ENCODE assay signal across 20 cellular contexts in the genomic region with DNA sequence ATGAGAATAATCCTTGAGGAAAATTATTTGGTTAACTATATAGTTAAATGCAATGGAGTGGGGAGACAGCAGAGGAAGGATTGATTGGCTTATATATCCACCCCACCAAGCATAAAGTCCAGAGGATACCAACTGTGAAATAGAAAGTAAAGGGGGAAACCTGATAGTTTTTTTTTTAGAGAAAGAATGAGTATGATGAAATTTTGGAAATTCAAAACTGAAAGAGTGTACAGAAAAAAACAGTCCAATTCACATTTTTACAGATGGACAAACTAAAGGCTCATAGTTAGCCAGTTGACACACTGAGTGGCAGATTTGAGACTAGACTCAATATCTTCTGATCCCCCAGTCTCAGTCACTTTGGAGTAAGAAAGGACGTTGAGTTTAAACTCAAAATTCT. TPM values are rescaled to one million over a fixed set of nuclear protein-coding genes. Genes with fewer than 3 reads are reported as not detected.
DNase-seq lines count a peak whose midpoint lies in the region; ATAC-seq and TF ChIP-seq lines count a peak whose summit lies in the region.
"Had no signal": no experiment of that assay in that cellular context is flagged by ENCODE, and none has a peak within 500 bp of the region (broad histone marks: within the 10 kb centered on the region; RNA-seq: fewer than 3 reads in every experiment).

No MANE protein-coding gene starts in this region.

- H3K4me1 Mint-ChIP-seq in natural killer cell treated with Interleukin-12 subunit alpha and Interleukin-12 subunit beta and Interleukin-15 and Interleukin-18, amount 100 ng/mL, for 72 hours (ENCODE audit: low read depth in 2 of 2) = peaks cover 43 to 45% of the 10 kb centered on the region in 2 donors
- peaks cover 0 to 5% of the 10 kb centered on the region in 2 donors for H3K4me1 Mint-ChIP-seq in natural killer cell
- peaks cover 26% of the 10 kb centered on the region for H3K4me1 Mint-ChIP-seq in stimulated activated effector memory CD8-positive, alpha-beta T cell treated with anti-CD3 and anti-CD28 coated beads, Interleukin-12 subunit alpha, Interleukin-12 subunit beta, amount 100 ng/mL, for 72 hours

- intact Hi-C loops in natural killer cell (cut with micrococcal nuclease) = no loop called here

- DNase-seq in natural killer cell treated with Interleukin-12 subunit alpha and Interleukin-12 subunit beta and Interleukin-15 and Interleukin-18, amount 100 ng/mL, for 72 hours (ENCODE audit: low spot score) = no peak
- no peak for DNase-seq in natural killer cell
- peak; percentile 7 to 47 for DNase-seq in cardiac fibroblast (ENCODE audit: low read depth in 2 of 2)
- peak; percentile 4 for DNase-seq in fibroblast of the conjunctiva (ENCODE audit: low read depth)
- DNase-seq in stimulated activated effector memory CD8-positive, alpha-beta T cell treated with anti-CD3 and anti-CD28 coated beads, Interleukin-12 subunit alpha, Interleukin-12 subunit beta, amount 100 ng/mL, for 72 hours (ENCODE audit: low spot score in 2 of 2) = no peak
- no peak for DNase-seq in NCI-H1694 (lab: John Stamatoyannopoulos, UW)
- DNase-seq in T-helper 2 cell = no peak
- no peak for DNase-seq in GOT3 (lab: John Stamatoyannopoulos, UW)
- DNase-seq: CD4-positive, CD25-positive, alpha-beta regulatory T cell; EL; GF-D8; H9; KG1; NCI-H1105; NCI-H2081; NCI-H2171; NCI-H345; NCI-H526; Right ventricle myocardium superior had no signal

- TF ChIP-seq CTCF in natural killer cell (IDR thresholded peaks at IDR 0.05) (no peak), cardiac fibroblast (IDR thresholded peaks at IDR 0.05; ENCODE audit: low read depth, low read length) (no peak)

- H3K27me3 Mint-ChIP-seq in natural killer cell treated with Interleukin-12 subunit alpha and Interleukin-12 subunit beta and Interleukin-15 and Interleukin-18, amount 100 ng/mL, for 72 hours = no peaks in the 10 kb centered on the region
- no peaks in the 10 kb centered on the region for H3K27me3 Mint-ChIP-seq in natural killer cell (ENCODE audit: low read depth in 2 of 2)
- H3K27me3 Mint-ChIP-seq: CD4-positive, CD25-positive, alpha-beta regulatory T cell had no signal

- H3K9me3 Mint-ChIP-seq in natural killer cell treated with Interleukin-12 subunit alpha and Interleukin-12 subunit beta and Interleukin-15 and Interleukin-18, amount 100 ng/mL, for 72 hours = peaks cover 3% of the 10 kb centered on the region
- H3K9me3 Mint-ChIP-seq in natural killer cell = no peaks in the 10 kb centered on the region
- H3K9me3 Mint-ChIP-seq in stimulated activated effector memory CD8-positive, alpha-beta T cell treated with anti-CD3 and anti-CD28 coated beads, Interleukin-12 subunit alpha, Interleukin-12 subunit beta, amount 100 ng/mL, for 72 hours = no peaks in the 10 kb centered on the region
- H3K9me3 Mint-ChIP-seq: H9 had no signal

- H3K27ac Mint-ChIP-seq in natural killer cell treated with Interleukin-12 subunit alpha and Interleukin-12 subunit beta and Interleukin-15 and Interleukin-18, amount 100 ng/mL, for 72 hours = peak overlapping the region; percentile 59 to 93
- H3K27ac Mint-ChIP-seq in natural killer cell = no peak overlapping the region
- peak overlapping the region; percentile 23 for H3K27ac Mint-ChIP-seq in stimulated activated effector memory CD8-positive, alpha-beta T cell treated with anti-CD3 and anti-CD28 coated beads, Interleukin-12 subunit alpha, Interleukin-12 subunit beta, amount 100 ng/mL, for 72 hours
- H3K27ac Mint-ChIP-seq: CD4-positive, CD25-positive, alpha-beta regulatory T cell; H9 had no signal

- no peak overlapping the region for H3K4me3 ChIP-seq in cardiac fibroblast (replicated peaks in 1 of 2; ENCODE audit: low read depth in 2 of 2, low read length in 2 of 2)

- peaks cover 16% of the 10 kb centered on the region for H3K36me3 Mint-ChIP-seq in natural killer cell treated with Interleukin-12 subunit alpha and Interleukin-12 subunit beta and Interleukin-15 and Interleukin-18, amount 100 ng/mL, for 72 hours
- H3K36me3 Mint-ChIP-seq in natural killer cell = no peaks in the 10 kb centered on the region
- H3K36me3 Mint-ChIP-seq in stimulated activated effector memory CD8-positive, alpha-beta T cell treated with anti-CD3 and anti-CD28 coated beads, Interleukin-12 subunit alpha, Interleukin-12 subunit beta, amount 100 ng/mL, for 72 hours = peaks cover 29% of the 10 kb centered on the region

- ATAC-seq in natural killer cell treated with Interleukin-12 subunit alpha and Interleukin-12 subunit beta and Interleukin-15 and Interleukin-18, amount 100 ng/mL, for 72 hours = peak; percentile 65 to 86
- no peak for ATAC-seq in natural killer cell
- ATAC-seq in stimulated activated effector memory CD8-positive, alpha-beta T cell treated with anti-CD3 and anti-CD28 coated beads, Interleukin-12 subunit alpha, Interleukin-12 subunit beta, amount 100 ng/mL, for 72 hours = no peak
- ATAC-seq: HepG2 had no signal

- H3K4me3 Mint-ChIP-seq in natural killer cell treated with Interleukin-12 subunit alpha and Interleukin-12 subunit beta and Interleukin-15 and Interleukin-18, amount 100 ng/mL, for 72 hours = peak overlapping the region; percentile 46
- no peak overlapping the region for H3K4me3 Mint-ChIP-seq in natural killer cell
- no peak overlapping the region for H3K4me3 Mint-ChIP-seq in stimulated activated effector memory CD8-positive, alpha-beta T cell treated with anti-CD3 and anti-CD28 coated beads, Interleukin-12 subunit alpha, Interleukin-12 subunit beta, amount 100 ng/mL, for 72 hours
- H3K4me3 Mint-ChIP-seq: CD4-positive, CD25-positive, alpha-beta regulatory T cell; H9 had no signal

RNA-seq across cellular contexts. Expression of gene FNDC3A, which starts 51.1 kb away (rescaled TPM):
- 10 to 100 TPM; 35.3 to 39.0 TPM for total RNA-seq in natural killer cell treated with Interleukin-12 subunit alpha and Interleukin-12 subunit beta and Interleukin-15 and Interleukin-18, amount 100 ng/mL, for 72 hours
- 10 to 100 TPM; 38.3 to 46.0 (median 41.5) TPM for total RNA-seq in natural killer cell

Comparison
In these comparisons a context has a peak if more than half of its experiments do, and no peak if none do; other contexts are left out.
1. ATAC-seq: peak in natural killer cell treated with Interleukin-12 subunit alpha and Interleukin-12 subunit beta and Interleukin-15 and Interleukin-18, amount 100 ng/mL, for 72 hours (2 of 2); none in natural killer cell (0 of 3) and stimulated activated effector memory CD8-positive, alpha-beta T cell treated with anti-CD3 and anti-CD28 coated beads, Interleukin-12 subunit alpha, Interleukin-12 subunit beta, amount 100 ng/mL, for 72 hours (single experiment).
2. H3K27ac Mint-ChIP-seq: peak in natural killer cell treated with Interleukin-12 subunit alpha and Interleukin-12 subunit beta and Interleukin-15 and Interleukin-18, amount 100 ng/mL, for 72 hours (2 of 2) and stimulated activated effector memory CD8-positive, alpha-beta T cell treated with anti-CD3 and anti-CD28 coated beads, Interleukin-12 subunit alpha, Interleukin-12 subunit beta, amount 100 ng/mL, for 72 hours (single experiment); none in natural killer cell (0 of 2).
3. DNase-seq: peak in cardiac fibroblast (2 of 2) and fibroblast of the conjunctiva (single experiment); none in natural killer cell treated with Interleukin-12 subunit alpha and Interleukin-12 subunit beta and Interleukin-15 and Interleukin-18, amount 100 ng/mL, for 72 hours (single experiment), natural killer cell (single experiment), stimulated activated effector memory CD8-positive, alpha-beta T cell treated with anti-CD3 and anti-CD28 coated beads, Interleukin-12 subunit alpha, Interleukin-12 subunit beta, amount 100 ng/mL, for 72 hours (0 of 2), NCI-H1694 (single experiment), T-helper 2 cell (0 of 5) and GOT3 (single experiment).